In genomic region chr13:45872574-45872973, GRCh38 we compare ENCODE assay signal across 21 cellular contexts. TPM values are rescaled to one million over a fixed set of nuclear protein-coding genes. Genes with fewer than 3 reads are reported as not detected.
"Had no signal": no experiment of that assay in that cellular context is flagged by ENCODE, and none has a peak within 500 bp of the region (broad histone marks: within the 10 kb centered on the region; RNA-seq: fewer than 3 reads in every experiment).

No MANE protein-coding gene starts in this region.

- H3K9me3 ChIP-seq: gastrocnemius medialis, tibial artery, uterus had no signal

- H3K9me3 Mint-ChIP-seq: activated CD4-positive, alpha-beta T cell treated with anti-CD3 and anti-CD28 coated beads, Interleukin-2, amount 10 ng/mL, durations not matched to agents 24 days and 14 days; activated naive CD8-positive, alpha-beta T cell treated with anti-CD3 and anti-CD28 coated beads, Interleukin-2, amount 50 U/mL, for 24 hours; activated T-helper 17 cell treated with anti-CD3 and anti-CD28 coated beads, Interleukin-2, amount 50 U/mL, for 72 hours; memory B cell; natural killer cell; T-helper 2 cell treated with Interferon-gamma antibody and Interleukin-4, amounts not matched to agents 5 μg/mL and 100 μg/mL, for 36 hours had no signal

- H3K27me3 ChIP-seq: gastrocnemius medialis, tibial artery, uterus had no signal

- H3K4me1 ChIP-seq: tibial artery, uterus had no signal

- H3K36me3 Mint-ChIP-seq: memory B cell, natural killer cell had no signal

- H3K79me2 ChIP-seq: hepatocyte had no signal

- H3K27ac Mint-ChIP-seq: activated CD4-positive, alpha-beta T cell treated with anti-CD3 and anti-CD28 coated beads, Interleukin-2, amount 10 ng/mL, durations not matched to agents 24 days and 14 days; activated naive CD8-positive, alpha-beta T cell treated with anti-CD3 and anti-CD28 coated beads, Interleukin-2, amount 50 U/mL, for 24 hours; activated T-helper 17 cell treated with anti-CD3 and anti-CD28 coated beads, Interleukin-2, amount 50 U/mL, for 72 hours; memory B cell; natural killer cell; T-helper 2 cell treated with Interferon-gamma antibody and Interleukin-4, amounts not matched to agents 5 μg/mL and 100 μg/mL, for 36 hours had no signal

- FAIRE-seq: kidney had no signal

- H3K4me1 Mint-ChIP-seq: activated CD4-positive, alpha-beta T cell treated with anti-CD3 and anti-CD28 coated beads, Interleukin-2, amount 10 ng/mL, durations not matched to agents 24 days and 14 days; activated T-helper 17 cell treated with anti-CD3 and anti-CD28 coated beads, Interleukin-2, amount 50 U/mL, for 72 hours; memory B cell; natural killer cell had no signal

- H3K4me3 Mint-ChIP-seq: activated CD4-positive, alpha-beta T cell treated with anti-CD3 and anti-CD28 coated beads, Interleukin-2, amount 10 ng/mL, durations not matched to agents 24 days and 14 days; activated naive CD8-positive, alpha-beta T cell treated with anti-CD3 and anti-CD28 coated beads, Interleukin-2, amount 50 U/mL, for 24 hours; activated T-helper 17 cell treated with anti-CD3 and anti-CD28 coated beads, Interleukin-2, amount 50 U/mL, for 72 hours; memory B cell; natural killer cell; T-helper 2 cell treated with Interferon-gamma antibody and Interleukin-4, amounts not matched to agents 5 μg/mL and 100 μg/mL, for 36 hours had no signal

- H3K4me2 ChIP-seq: hepatocyte had no signal

- H3K36me3 ChIP-seq: gastrocnemius medialis, tibial artery, uterus had no signal

- H3K27ac ChIP-seq: gastrocnemius medialis, hepatocyte, tibial artery, uterus had no signal

- ATAC-seq: activated naive CD8-positive, alpha-beta T cell treated with anti-CD3 and anti-CD28 coated beads, Interleukin-2, amount 50 U/mL, for 24 hours; activated T-helper 17 cell treated with anti-CD3 and anti-CD28 coated beads, Interleukin-2, amount 50 U/mL, for 72 hours; gastrocnemius medialis; left ventricle myocardium superior; natural killer cell had no signal

- H2AFZ ChIP-seq: hepatocyte had no signal

- DNase-seq: activated CD4-positive, alpha-beta T cell treated with anti-CD3 and anti-CD28 coated beads, Interleukin-2, amount 10 ng/mL, durations not matched to agents 24 days and 14 days; activated CD4-positive, CD25-positive, alpha-beta regulatory T cell; activated naive CD4-positive, alpha-beta T cell treated with Interleukin-2 at 50 U/mL for 16 hours; activated naive CD8-positive, alpha-beta T cell treated with anti-CD3 and anti-CD28 coated beads, Interleukin-2, amount 50 U/mL, for 24 hours; aorta; cerebellar nuclear complex; effector memory CD4-positive, alpha-beta T cell; gastrocnemius medialis; kidney; left ventricle myocardium superior; natural killer cell; nucleus accumbens; stimulated activated CD4-positive, alpha-beta T cell treated with anti-CD3 and anti-CD28 coated beads, Interleukin-2, amount 100 ng/mL, for 48 hours; stimulated activated naive CD4-positive, alpha-beta T cell; tibial artery; uterus had no signal

- H3K4me3 ChIP-seq: gastrocnemius medialis, hepatocyte, tibial artery, uterus had no signal

RNA-seq across cellular contexts. Expression of gene SIAH3, which starts 21.0 kb away (rescaled TPM):
- total RNA-seq: gastrocnemius medialis, left ventricle myocardium superior, natural killer cell, subcutaneous adipose tissue had no signal
- polyA plus RNA-seq: hepatocyte had no signal
